Comparison of ENCODE assay signal across 8 cellular contexts in the genomic region with DNA sequence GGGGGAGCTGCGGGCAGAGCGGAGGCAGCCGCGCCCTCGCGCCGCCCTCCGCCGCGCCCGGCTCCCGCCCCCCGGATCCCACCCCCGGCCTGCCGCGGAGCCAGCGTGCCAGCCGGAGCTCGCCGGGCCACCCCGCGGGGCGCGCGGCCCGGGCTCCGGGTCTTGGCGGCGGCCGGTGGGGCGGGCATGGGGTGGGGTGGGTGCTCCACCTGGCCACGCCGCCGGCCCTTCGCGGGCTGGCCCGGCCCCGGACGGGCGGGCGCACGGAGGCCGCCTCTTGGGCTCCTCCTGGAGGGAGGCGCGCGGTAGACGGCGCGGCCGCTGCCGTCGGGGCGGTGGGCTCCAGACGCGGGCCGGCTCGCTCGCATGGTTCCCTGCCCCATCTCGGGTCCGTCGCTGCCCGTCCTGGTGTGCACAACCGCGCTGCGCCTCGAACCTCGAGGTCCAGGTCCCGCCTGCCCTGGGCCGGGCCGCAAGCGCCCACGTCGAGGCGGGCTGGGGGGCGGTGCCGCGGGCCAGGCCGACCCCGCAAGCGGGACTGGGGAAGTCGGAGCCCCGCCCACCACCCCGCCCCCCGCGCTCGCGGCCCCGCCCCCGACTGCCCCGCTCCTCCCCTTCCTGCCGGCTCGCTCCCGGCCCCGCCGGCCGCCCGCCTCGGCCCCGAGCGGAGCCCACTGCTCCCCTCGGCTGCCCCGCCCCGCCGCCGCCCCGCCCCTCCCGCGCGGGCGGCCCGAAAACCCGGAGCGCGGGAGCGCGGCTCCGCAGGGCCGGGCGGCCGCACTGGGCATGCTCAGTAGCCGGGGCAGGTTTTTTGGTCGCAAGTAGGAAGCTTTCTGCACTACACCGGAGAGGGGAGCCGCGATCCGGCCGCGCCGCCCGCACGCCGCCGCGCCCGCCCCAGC. TPM values are rescaled to one million over a fixed set of nuclear protein-coding genes. Genes with fewer than 3 reads are reported as not detected.
DNase-seq lines count a peak whose midpoint lies in the region; ATAC-seq and TF ChIP-seq lines count a peak whose summit lies in the region.

A gene with protein sequence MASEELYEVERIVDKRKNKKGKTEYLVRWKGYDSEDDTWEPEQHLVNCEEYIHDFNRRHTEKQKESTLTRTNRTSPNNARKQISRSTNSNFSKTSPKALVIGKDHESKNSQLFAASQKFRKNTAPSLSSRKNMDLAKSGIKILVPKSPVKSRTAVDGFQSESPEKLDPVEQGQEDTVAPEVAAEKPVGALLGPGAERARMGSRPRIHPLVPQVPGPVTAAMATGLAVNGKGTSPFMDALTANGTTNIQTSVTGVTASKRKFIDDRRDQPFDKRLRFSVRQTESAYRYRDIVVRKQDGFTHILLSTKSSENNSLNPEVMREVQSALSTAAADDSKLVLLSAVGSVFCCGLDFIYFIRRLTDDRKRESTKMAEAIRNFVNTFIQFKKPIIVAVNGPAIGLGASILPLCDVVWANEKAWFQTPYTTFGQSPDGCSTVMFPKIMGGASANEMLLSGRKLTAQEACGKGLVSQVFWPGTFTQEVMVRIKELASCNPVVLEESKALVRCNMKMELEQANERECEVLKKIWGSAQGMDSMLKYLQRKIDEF (plus strand): TSS at position 814 of the 902 bp plus-strand sequence. CDS start 380 bp downstream, outside the sequence.

- peak; percentile 80 to 89 for DNase-seq in NCI-H1930 (lab: John Stamatoyannopoulos, UW)
- peak; percentile 78 for DNase-seq in T-helper 22 cell (ENCODE audit: low read depth)
- peak; percentile 57 for DNase-seq in astrocyte of the cerebellum (ENCODE audit: low read depth)
- peak; percentile 97 for DNase-seq in hepatocyte (ENCODE audit: low spot score)
- peak; percentile 47 for DNase-seq in retinal pigment epithelial cell (ENCODE audit: low read depth)
- DNase-seq in OCI-M2 (lab: John Stamatoyannopoulos, UW; ENCODE audit: unreplicated experiment), result no peak

- TF ChIP-seq CTCF in astrocyte of the cerebellum (IDR thresholded peaks at IDR 0.05; ENCODE audit: low read depth, low read length, missing control alignments) (no peak), hepatocyte (IDR thresholded peaks at IDR 0.05; ENCODE audit: poor library complexity) (peak; percentile 37), retinal pigment epithelial cell (conservative IDR thresholded peaks at IDR 0.05; ENCODE audit: low read depth, low read length) (no peak)

- peak within 1 kb of the TSS; percentile 95 for H3K27ac ChIP-seq in hepatocyte

- in situ Hi-C loops in astrocyte of the cerebellum (cut with HindIII; ENCODE audit: low sequenced_read_pairs), result no loop called here

- 4% methylated on average over 5 of the region's 135 CpGs for WGBS in hepatocyte (ENCODE audit: low lambda C conversion rate, missing lambda C conversion rate)

- H3K9me3 ChIP-seq in hepatocyte (ENCODE audit: low read depth), result peaks cover 6% of the 10 kb centered on the region

- peaks cover 38% of the 10 kb centered on the region for H3K79me2 ChIP-seq in hepatocyte

- H3K4me3 ChIP-seq in astrocyte of the cerebellum (ENCODE audit: low read depth, low read length) (peak within 1 kb of the TSS; percentile 58), hepatocyte (peak within 1 kb of the TSS; percentile 70), retinal pigment epithelial cell (ENCODE audit: low read length) (peak within 1 kb of the TSS; percentile 64)

- peak within 1 kb of the TSS; percentile 89 for H3K4me2 ChIP-seq in hepatocyte

- peaks cover 16% of the 10 kb centered on the region for H4K20me1 ChIP-seq in hepatocyte (ENCODE audit: insufficient read depth, poor library complexity, severe bottlenecking)

- H2AFZ ChIP-seq in hepatocyte, result peak within 1 kb of the TSS; percentile 93

- no peaks in the 10 kb centered on the region for H3K36me3 ChIP-seq in hepatocyte (replicated peaks; ENCODE audit: insufficient read depth, low read depth)

- peak; percentile 38 for TF ChIP-seq POLR2A in GM18505 (IDR thresholded peaks at IDR 0.05; ENCODE audit: borderline replicate concordance, extremely low read depth, insufficient read depth, insufficient read length)

- ATAC-seq in GM18505 (IDR thresholded peaks at IDR 0.05; ENCODE audit: unreplicated experiment) (peak; percentile 65), HG02970 (IDR thresholded peaks at IDR 0.05; ENCODE audit: low FRiP score, unreplicated experiment) (peak; percentile 73)

- peaks cover 5% of the 10 kb centered on the region for H3K4me1 ChIP-seq in hepatocyte (ENCODE audit: insufficient read depth)

- no peaks in the 10 kb centered on the region for H3K9me2 ChIP-seq in hepatocyte (replicated peaks; ENCODE audit: insufficient read depth)

- peaks cover 3% of the 10 kb centered on the region for H3K27me3 ChIP-seq in hepatocyte

RNA-seq across cellular contexts. Expression of the gene that starts here (rescaled TPM):
- 30.4 TPM in 2 replicates for total RNA-seq in hepatocyte
- polyA plus RNA-seq in hepatocyte, result 25.3 and 28.9 TPM in 2 replicates
